ENCODE assay signal across 11 cellular contexts in the genomic region with DNA sequence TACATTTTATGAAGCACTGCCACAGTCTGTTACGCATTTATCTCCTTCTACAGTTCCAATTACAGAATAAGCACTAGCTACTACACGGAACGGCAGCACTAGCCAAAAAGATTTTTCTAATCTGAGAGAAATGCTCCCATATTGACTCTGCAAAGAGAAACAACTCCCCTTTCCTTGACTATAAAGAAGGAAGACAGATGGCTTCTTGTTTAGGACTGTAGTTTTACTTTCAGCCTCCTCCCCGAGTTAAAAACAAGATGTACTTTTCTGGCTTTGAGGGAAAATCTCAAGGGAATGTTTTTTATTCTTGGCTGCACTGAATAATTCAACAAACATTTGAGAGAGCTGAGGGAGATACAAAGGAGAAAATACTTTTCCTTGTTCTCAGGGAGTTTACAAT. TPM values are rescaled to one million over a fixed set of nuclear protein-coding genes. Genes with fewer than 3 reads are reported as not detected.
DNase-seq lines count a peak whose midpoint lies in the region; ATAC-seq and TF ChIP-seq lines count a peak whose summit lies in the region.
"Had no signal": no experiment of that assay in that cellular context is flagged by ENCODE, and none has a peak within 500 bp of the region (broad histone marks: within the 10 kb centered on the region; RNA-seq: fewer than 3 reads in every experiment).

No MANE protein-coding gene starts in this region.

- no peak overlapping the region for H3K4ac ChIP-seq in H9 (ENCODE audit: low read depth, low read length)

- POLR2A ChIA-PET in WTC11 (lab: Charles Lee) = interaction anchor here (2.5 to 3.7 kb wide), 2 partner anchors 251 to 315 kb away, joined by 12 to 25 read pairs; partner anchors contain the start of gene ABCA1

- peaks cover 9% of the 10 kb centered on the region for H3K23me2 ChIP-seq in H9 (ENCODE audit: insufficient read length, low read depth, low read length, poor library complexity, severe bottlenecking)

- H4K8ac ChIP-seq in H9 (replicated peaks; ENCODE audit: insufficient read length, low read depth, low read length) = no peak overlapping the region

- no peak overlapping the region for H2BK120ac ChIP-seq in H9 (ENCODE audit: low read depth, low read length, poor library complexity, severe bottlenecking)

- H3K23ac ChIP-seq in H9 (ENCODE audit: insufficient read length, low read depth, low read length) = no peak overlapping the region

- H2AFZ ChIP-seq in H9 (ENCODE audit: low read length) = no peak overlapping the region

- CTCF ChIA-PET in WTC11 (lab: Charles Lee) = interaction anchor here (0.7 kb wide), 1 partner anchor 12 kb away, joined by 3 read pairs; no protein-coding TSS in a partner anchor

- no peak overlapping the region for H3K9ac ChIP-seq in H9 (ENCODE audit: extremely low read depth, insufficient read length, low read length)

- no CpG with 5 or more reads among the region's 4 CpGs for WGBS in H9 (ENCODE audit: extremely low coverage, insufficient read length, low lambda C conversion rate)
- WGBS in sigmoid colon, 2 donors = 29 to 43% methylated on average over 4 of the region's 4 CpGs

- no peak overlapping the region for H3K18ac ChIP-seq in H9 (ENCODE audit: insufficient read length, low read depth, low read length)

- H3K9me3 ChIP-seq in H9 (ENCODE audit: control insufficient read depth, low read depth, low read length) (no peaks in the 10 kb centered on the region), sigmoid colon (no peaks in the 10 kb centered on the region)
- H3K9me3 ChIP-seq: prostate gland had no signal

- no peak for TF ChIP-seq POLR2A in sigmoid colon (IDR thresholded peaks at IDR 0.05)

- H2BK15ac ChIP-seq in H9 (ENCODE audit: low read depth, low read length) = no peak overlapping the region

- ATAC-seq in WTC11 (no peak), HG03354 (IDR thresholded peaks at IDR 0.05; ENCODE audit: poor library complexity, severe bottlenecking, unreplicated experiment) (no peak)
- ATAC-seq: activated naive CD4-positive, alpha-beta T cell treated with anti-CD3 and anti-CD28 coated beads, Interleukin-2, amount 50 U/mL, for 72 hours had no signal

- no peak overlapping the region for H2BK20ac ChIP-seq in H9 (ENCODE audit: low read depth, low read length, poor library complexity, severe bottlenecking)

- H2BK5ac ChIP-seq in H9 (ENCODE audit: insufficient read length, low read length) = no peak overlapping the region

- H3K56ac ChIP-seq in H9 (ENCODE audit: insufficient read length, low read depth, low read length) = no peak overlapping the region

- H3K27ac ChIP-seq in H9 (ENCODE audit: insufficient read length, low read depth, low read length) (no peak overlapping the region), sigmoid colon (peak overlapping the region; percentile 52 to 84 (median 81))

- H4K20me1 ChIP-seq in H9 (ENCODE audit: control insufficient read depth, insufficient read depth, insufficient read length) = no peaks in the 10 kb centered on the region

- no peak overlapping the region for H2AK5ac ChIP-seq in H9 (ENCODE audit: insufficient read length, low read length)

- H3K79me2 ChIP-seq in H9 (ENCODE audit: insufficient read depth, low read length) = peaks cover 5% of the 10 kb centered on the region; the same call in 1 of the 2 replicates

- H3K4me1 Mint-ChIP-seq in H9 = peaks cover 56% of the 10 kb centered on the region in 2 experiments
- peaks cover 57% of the 10 kb centered on the region for H3K4me1 Mint-ChIP-seq in WTC11

- H3K27me3 ChIP-seq in H9 (ENCODE audit: insufficient read depth, low read length) (no peaks in the 10 kb centered on the region), sigmoid colon (no peaks in the 10 kb centered on the region)

- no peak overlapping the region for H4K91ac ChIP-seq in H9 (ENCODE audit: insufficient read length, low read depth, low read length)

- H3K27ac Mint-ChIP-seq in H9 (peak overlapping the region in 2 of 3 experiments; percentile 7 to 72; a peak in 3 of 7 replicates), WTC11 (peak overlapping the region; percentile 89)
- H3K27ac Mint-ChIP-seq: activated naive CD4-positive, alpha-beta T cell treated with anti-CD3 and anti-CD28 coated beads, Interleukin-2, amount 50 U/mL, for 72 hours had no signal

- no peak for TF ChIP-seq EP300 in sigmoid colon (IDR thresholded peaks at IDR 0.05)

- no peaks in the 10 kb centered on the region for H3K79me1 ChIP-seq in H9 (ENCODE audit: insufficient read depth, low read depth, low read length, poor library complexity, severe bottlenecking)

- H3T11ph ChIP-seq in H9 (ENCODE audit: low read length) = no peak overlapping the region

- H3K36me3 Mint-ChIP-seq in H9 (ENCODE audit: insufficient read depth in 1 of 3, low read depth in 3 of 3) (no peaks in the 10 kb centered on the region), WTC11 (no peaks in the 10 kb centered on the region)

- no peak for TF ChIP-seq CTCF in H9 (conservative IDR thresholded peaks at IDR 0.05)
- TF ChIP-seq CTCF in WTC11 (IDR thresholded peaks at IDR 0.05) = no peak
- no peak for TF ChIP-seq CTCF in foreskin fibroblast (IDR thresholded peaks at IDR 0.05; ENCODE audit: low read depth, low read length)
- TF ChIP-seq CTCF in sigmoid colon (IDR thresholded peaks at IDR 0.05) = no peak

- DNase-seq in H9 (no peak), WTC11 (ENCODE audit: low spot score) (no peak), foreskin fibroblast (peak in 1 of 2 donors; percentile 31), sigmoid colon (no peak), H4 (ENCODE audit: low spot score) (no peak), HCEC 1CT (no peak)
- DNase-seq in activated naive CD4-positive, alpha-beta T cell treated with Interleukin-2 at 50 U/mL for 16 hours = no peak
- DNase-seq: activated CD4-positive, alpha-beta T cell treated with anti-CD3 and anti-CD28 coated beads for 1 hour had no signal

- peak overlapping the region in 1 of 2 experiments; percentile 61; a peak in 3 of 5 replicates for H3K4me3 Mint-ChIP-seq in H9
- peak overlapping the region; percentile 47 for H3K4me3 Mint-ChIP-seq in WTC11

- H3K9me3 Mint-ChIP-seq in H9 (peaks cover 0 to 2% of the 10 kb centered on the region in 2 experiments; a peak in 1 of 5 replicates), WTC11 (no peaks in the 10 kb centered on the region)
- H3K9me3 Mint-ChIP-seq: activated naive CD4-positive, alpha-beta T cell treated with anti-CD3 and anti-CD28 coated beads, Interleukin-2, amount 50 U/mL, for 72 hours had no signal

- no peak overlapping the region for H3K4me2 ChIP-seq in H9 (ENCODE audit: insufficient read depth, insufficient read length, low read length)

- no peaks in the 10 kb centered on the region for H3K27me3 Mint-ChIP-seq in H9 (ENCODE audit: low read depth)
- no peaks in the 10 kb centered on the region for H3K27me3 Mint-ChIP-seq in WTC11 (ENCODE audit: low read depth)

- H3K4me3 ChIP-seq in foreskin fibroblast (ENCODE audit: low read depth in 1 of 2, low read length in 2 of 2) (peak overlapping the region; percentile 28 to 42), sigmoid colon (peak overlapping the region in 1 of 4 donors; percentile 1)
- H3K4me3 ChIP-seq: prostate gland had no signal

- H4K5ac ChIP-seq in H9 (ENCODE audit: insufficient read length, low read depth, low read length) = no peak overlapping the region

- intact Hi-C loops in sigmoid colon (cut with DNase I) = loop anchor here (10.0 kb wide), 3 partner anchors 102 to 378 kb away; no protein-coding TSS in a partner anchor

- no peaks in the 10 kb centered on the region for H3K36me3 ChIP-seq in sigmoid colon
- H3K36me3 ChIP-seq: prostate gland had no signal

- H3K4me1 ChIP-seq in H9 (ENCODE audit: insufficient read depth, low read length) (peaks cover 4% of the 10 kb centered on the region; the same call in 1 of the 2 replicates), sigmoid colon (peaks cover 0 to 31% (median 18%) of the 10 kb centered on the region in 4 donors)
- H3K4me1 ChIP-seq: prostate gland had no signal

- no peak overlapping the region for H2BK12ac ChIP-seq in H9 (ENCODE audit: insufficient read length, low read depth, low read length)

- no peak overlapping the region for H3K14ac ChIP-seq in H9 (ENCODE audit: insufficient read depth, low read length)

TF ChIP-seq in WTC11, 78 proteins besides CTCF, POLR2A, EP300 and RAD21 (continues in another document):
- TF ChIP-seq SMAD3 (CRISPR knock-in tag; IDR thresholded peaks at IDR 0.05; ENCODE audit: borderline replicate concordance) (no peak), RELA (CRISPR knock-in tag; IDR thresholded peaks at IDR 0.05; ENCODE audit: borderline replicate concordance) (no peak), ELF4 (CRISPR knock-in tag; IDR thresholded peaks at IDR 0.05; ENCODE audit: low read depth) (no peak), NFYB (CRISPR knock-in tag; conservative IDR thresholded peaks at IDR 0.05; ENCODE audit: low read depth) (no peak), EMX1 (CRISPR knock-in tag; IDR thresholded peaks at IDR 0.05) (no peak), NR3C1 (CRISPR knock-in tag; conservative IDR thresholded peaks at IDR 0.05; ENCODE audit: low read depth) (no peak), ZNF232 (CRISPR knock-in tag; IDR thresholded peaks at IDR 0.05) (no peak), ATF3 (CRISPR knock-in tag; conservative IDR thresholded peaks at IDR 0.05) (no peak), TCF7 (CRISPR knock-in tag; IDR thresholded peaks at IDR 0.05; ENCODE audit: low read depth) (no peak)
- TF ChIP-seq, protein P1, sequence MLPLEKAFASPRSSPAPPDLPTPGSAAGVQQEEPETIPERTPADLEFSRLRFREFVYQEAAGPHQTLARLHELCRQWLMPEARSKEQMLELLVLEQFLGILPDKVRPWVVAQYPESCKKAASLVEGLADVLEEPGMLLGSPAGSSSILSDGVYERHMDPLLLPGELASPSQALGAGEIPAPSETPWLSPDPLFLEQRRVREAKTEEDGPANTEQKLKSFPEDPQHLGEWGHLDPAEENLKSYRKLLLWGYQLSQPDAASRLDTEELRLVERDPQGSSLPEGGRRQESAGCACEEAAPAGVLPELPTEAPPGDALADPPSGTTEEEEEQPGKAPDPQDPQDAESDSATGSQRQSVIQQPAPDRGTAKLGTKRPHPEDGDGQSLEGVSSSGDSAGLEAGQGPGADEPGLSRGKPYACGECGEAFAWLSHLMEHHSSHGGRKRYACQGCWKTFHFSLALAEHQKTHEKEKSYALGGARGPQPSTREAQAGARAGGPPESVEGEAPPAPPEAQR (CRISPR knock-in tag; IDR thresholded peaks at IDR 0.05) = no peak

RNA-seq across cellular contexts. Expression of gene SLC44A1, which starts 1.9 kb away (rescaled TPM):
- total RNA-seq in H9 (2021) (59.6 and 60.7 TPM in 2 replicates), WTC11 (2021) (45.9 to 48.9 TPM (median 47.6 TPM) in 3 replicates), sigmoid colon (10 to 100 TPM; 19.7 to 35.4 (median 26.0) TPM)
- polyA plus RNA-seq in sigmoid colon = 10 to 100 TPM; 11.4 to 27.0 (median 12.3) TPM
- total RNA-seq in H4 (2014; rRNA removed; shearing (Covaris generic)) = 31.9 and 35.4 TPM in 2 replicates
